25 cellular contexts compared by ENCODE assay signal in the genomic region with DNA sequence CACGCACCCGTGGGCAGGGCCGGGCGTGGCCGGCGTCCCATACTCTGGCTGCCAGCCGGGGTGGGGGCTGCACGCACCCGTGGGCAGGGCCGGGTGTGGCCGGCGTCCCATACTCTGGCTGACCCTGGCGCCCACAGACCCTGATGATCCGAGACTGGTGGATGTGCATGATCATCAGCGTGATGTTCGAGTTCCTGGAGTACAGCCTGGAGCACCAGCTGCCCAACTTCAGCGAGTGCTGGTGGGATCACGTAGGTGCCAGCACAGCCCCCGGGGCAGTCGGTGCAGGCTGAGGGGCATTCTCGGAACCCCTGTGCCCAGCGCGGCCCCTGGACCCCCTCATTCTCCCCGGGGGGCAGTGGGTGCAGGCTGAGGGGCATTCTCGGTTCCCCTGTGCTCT. TPM values are rescaled to one million over a fixed set of nuclear protein-coding genes. Genes with fewer than 3 reads are reported as not detected.
"Had no signal": no experiment of that assay in that cellular context is flagged by ENCODE, and none has a peak within 500 bp of the region (broad histone marks: within the 10 kb centered on the region; RNA-seq: fewer than 3 reads in every experiment).

No MANE protein-coding gene starts in this region.

- H3K27me3 Mint-ChIP-seq: effector memory CD8-positive, alpha-beta T cell; naive thymus-derived CD8-positive, alpha-beta T cell had no signal

- H3K9me3 ChIP-seq: esophagus squamous epithelium, left lung, pancreas, right lobe of liver, suprapubic skin, transverse colon, upper lobe of right lung, uterus had no signal

- H3K4me2 ChIP-seq: smooth muscle cell had no signal

- H3K4me3 ChIP-seq: esophagus squamous epithelium, left lung, pancreas, right lobe of liver, smooth muscle cell, suprapubic skin, transverse colon, upper lobe of right lung, uterus had no signal

- H3K27ac ChIP-seq: esophagus squamous epithelium, left lung, pancreas, right lobe of liver, suprapubic skin, upper lobe of right lung, uterus had no signal

- H3K4me3 Mint-ChIP-seq: effector memory CD8-positive, alpha-beta T cell; naive thymus-derived CD8-positive, alpha-beta T cell; nephron progenitor cell; stimulated activated effector memory CD8-positive, alpha-beta T cell treated with anti-CD3 and anti-CD28 coated beads, Interleukin-12 subunit alpha, Interleukin-12 subunit beta, amount 100 ng/mL, for 72 hours had no signal

- H3K4me1 Mint-ChIP-seq: naive thymus-derived CD8-positive, alpha-beta T cell; nephron progenitor cell; stimulated activated effector memory CD8-positive, alpha-beta T cell treated with anti-CD3 and anti-CD28 coated beads, Interleukin-12 subunit alpha, Interleukin-12 subunit beta, amount 100 ng/mL, for 72 hours had no signal

- H3K36me3 ChIP-seq: pancreas, transverse colon, uterus had no signal

- DNase-seq: cerebellar nuclear complex; cortex of kidney; effector memory CD8-positive, alpha-beta T cell; erythroblast; esophagus squamous epithelium; foreskin melanocyte; kidney; mesenchymal stem cell; midbrain; naive thymus-derived CD8-positive, alpha-beta T cell; nephron progenitor cell; occipital lobe; retina; right lobe of liver; stimulated activated CD4-positive, alpha-beta T cell treated with anti-CD3 and anti-CD28 coated beads, Interleukin-2, amount 100 ng/mL, for 24 hours; stimulated activated CD4-positive, alpha-beta T cell treated with anti-CD3 and anti-CD28 coated beads, Interleukin-4, amount 100 ng/mL, for 24 hours; stimulated activated naive CD4-positive, alpha-beta T cell treated with Interleukin-2 at 50 U/mL for 16 hours; transverse colon; upper lobe of right lung; uterus had no signal

- H3K9me3 Mint-ChIP-seq: effector memory CD8-positive, alpha-beta T cell; stimulated activated effector memory CD8-positive, alpha-beta T cell treated with anti-CD3 and anti-CD28 coated beads, Interleukin-12 subunit alpha, Interleukin-12 subunit beta, amount 100 ng/mL, for 72 hours had no signal

- H3K27me3 ChIP-seq: esophagus squamous epithelium, left lung, pancreas, right lobe of liver, suprapubic skin, transverse colon, upper lobe of right lung, uterus had no signal

- H3K4me1 ChIP-seq: left lung, pancreas, right lobe of liver, suprapubic skin, upper lobe of right lung, uterus had no signal

- H3K27ac Mint-ChIP-seq: effector memory CD8-positive, alpha-beta T cell; naive thymus-derived CD8-positive, alpha-beta T cell; stimulated activated effector memory CD8-positive, alpha-beta T cell treated with anti-CD3 and anti-CD28 coated beads, Interleukin-12 subunit alpha, Interleukin-12 subunit beta, amount 100 ng/mL, for 72 hours had no signal

- ATAC-seq: effector memory CD8-positive, alpha-beta T cell; left lung; naive thymus-derived CD8-positive, alpha-beta T cell; pancreas; right lobe of liver; stimulated activated effector memory CD8-positive, alpha-beta T cell treated with anti-CD3 and anti-CD28 coated beads, Interleukin-12 subunit alpha, Interleukin-12 subunit beta, amount 100 ng/mL, for 72 hours; upper lobe of right lung had no signal

RNA-seq across cellular contexts. Expression of gene ANO9, which starts 46.3 kb away (rescaled TPM):
- total RNA-seq: occipital lobe had no signal
